In genomic region chr7:7970113-7970619, GRCh38 we compare ENCODE assay signal across 8 cellular contexts. TPM values are rescaled to one million over a fixed set of nuclear protein-coding genes. Genes with fewer than 3 reads are reported as not detected.
DNase-seq lines count a peak whose midpoint lies in the region; ATAC-seq, FAIRE-seq and TF ChIP-seq lines count a peak whose summit lies in the region.

No MANE protein-coding gene starts in this region.

- no peak for TF ChIP-seq EP300 in suprapubic skin (IDR thresholded peaks at IDR 0.05)

- FAIRE-seq in HTR-8/SVneo (lab: Jason Lieb, UNC) = no peak

- H3K27ac ChIP-seq in right cardiac atrium (ENCODE audit: low read length) = peak overlapping the region; percentile 5
- H3K27ac ChIP-seq in suprapubic skin = peak overlapping the region; percentile 96

- no peaks in the 10 kb centered on the region for H3K36me3 ChIP-seq in suprapubic skin

- no peak for ATAC-seq in right cardiac atrium

- H3K4me1 ChIP-seq in right cardiac atrium (ENCODE audit: control insufficient read depth, insufficient read depth, low read length) (no peaks in the 10 kb centered on the region), suprapubic skin (peaks cover 24% of the 10 kb centered on the region)

- H3K4me3 ChIP-seq in right cardiac atrium (ENCODE audit: low read length) (peak overlapping the region; percentile 79), suprapubic skin (peak overlapping the region; percentile 96)

- H3K27me3 ChIP-seq in right cardiac atrium (ENCODE audit: control insufficient read depth, insufficient read depth) = no peaks in the 10 kb centered on the region
- H3K27me3 ChIP-seq in suprapubic skin = no peaks in the 10 kb centered on the region

- intact Hi-C loops in right cardiac atrium (cut with DNase I) = no loop called here

- no peak for TF ChIP-seq POLR2A in suprapubic skin (IDR thresholded peaks at IDR 0.05)

- DNase-seq in NCI-H1092 treated with DMSO at 0.1 percent for 48 hours (lab: John Stamatoyannopoulos, UW) (peak; percentile 86), NCI-H1092 (lab: John Stamatoyannopoulos, UW) (no peak), RPMI8226 (peak; percentile 37), right cardiac atrium (no peak), suprapubic skin (ENCODE audit: low spot score in 2 of 2) (no peak), HTR-8/SVneo (ENCODE audit: insufficient read length, low spot score) (no peak), dermis blood vessel endothelial cell (no peak)
- DNase-seq in stimulated activated CD4-positive, alpha-beta T cell treated with anti-CD3 and anti-CD28 coated beads, Interleukin-2, amount 100 ng/mL, for 48 hours = no peak

- H3K9me3 ChIP-seq in right cardiac atrium (ENCODE audit: control insufficient read depth, low read length) (no peaks in the 10 kb centered on the region), suprapubic skin (no peaks in the 10 kb centered on the region)

- TF ChIP-seq CTCF in suprapubic skin (IDR thresholded peaks at IDR 0.05) = no peak

- WGBS in right cardiac atrium = under 1% methylated on average over 15 of the region's 15 CpGs
- under 1% methylated on average over 15 of the region's 15 CpGs for WGBS in suprapubic skin

RNA-seq across cellular contexts. Expression of gene GLCCI1, which starts 1.6 kb away (rescaled TPM):
- total RNA-seq in right cardiac atrium = 1 to 10 TPM; 4.7 to 8.3 (median 6.8) TPM
- polyA plus RNA-seq in right cardiac atrium = 2.0 TPM
- 10 to 100 TPM; 17.1 to 37.7 (median 23.6) TPM for total RNA-seq in suprapubic skin
- 0.85 and 2.1 TPM in 2 replicates for total RNA-seq in dermis blood vessel endothelial cell

Comparison
In these comparisons a context has a peak if more than half of its experiments do, and no peak if none do; other contexts are left out.
1. DNase-seq: peak in NCI-H1092 treated with DMSO at 0.1 percent for 48 hours (single experiment) and RPMI8226 (single experiment); none in NCI-H1092 (single experiment), right cardiac atrium (0 of 3), suprapubic skin (0 of 2), HTR-8/SVneo (single experiment), stimulated activated CD4-positive, alpha-beta T cell treated with anti-CD3 and anti-CD28 coated beads, Interleukin-2, amount 100 ng/mL, for 48 hours (0 of 2) and dermis blood vessel endothelial cell (single experiment).